ENCODE assay signal across 1 cellular context in the genomic region with DNA sequence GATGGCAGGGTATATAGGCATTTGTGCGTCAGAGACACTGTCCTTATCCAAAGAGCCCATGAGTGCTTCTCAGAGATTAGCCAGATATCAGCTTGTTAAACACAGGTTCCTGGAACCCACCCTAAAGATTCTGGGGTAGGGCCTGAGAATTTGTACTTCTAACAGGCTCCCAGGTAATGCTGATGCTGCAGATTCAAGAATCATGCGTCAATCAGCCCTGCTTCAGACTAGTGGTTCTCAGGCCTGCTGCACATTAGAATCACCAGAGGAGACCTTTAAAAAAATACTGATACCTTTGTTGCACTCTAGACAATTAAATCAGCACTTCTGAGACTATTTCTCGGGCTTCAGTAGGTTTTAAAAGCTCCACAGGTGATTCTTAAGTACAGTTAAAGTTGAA.
TF ChIP-seq lines count a peak whose summit lies in the region.

No MANE protein-coding gene starts in this region.

TF ChIP-seq in HepG2, 621 proteins besides CTCF, POLR2A, EP300 and RAD21 (continued from another document):
- TF ChIP-seq, protein P1, sequence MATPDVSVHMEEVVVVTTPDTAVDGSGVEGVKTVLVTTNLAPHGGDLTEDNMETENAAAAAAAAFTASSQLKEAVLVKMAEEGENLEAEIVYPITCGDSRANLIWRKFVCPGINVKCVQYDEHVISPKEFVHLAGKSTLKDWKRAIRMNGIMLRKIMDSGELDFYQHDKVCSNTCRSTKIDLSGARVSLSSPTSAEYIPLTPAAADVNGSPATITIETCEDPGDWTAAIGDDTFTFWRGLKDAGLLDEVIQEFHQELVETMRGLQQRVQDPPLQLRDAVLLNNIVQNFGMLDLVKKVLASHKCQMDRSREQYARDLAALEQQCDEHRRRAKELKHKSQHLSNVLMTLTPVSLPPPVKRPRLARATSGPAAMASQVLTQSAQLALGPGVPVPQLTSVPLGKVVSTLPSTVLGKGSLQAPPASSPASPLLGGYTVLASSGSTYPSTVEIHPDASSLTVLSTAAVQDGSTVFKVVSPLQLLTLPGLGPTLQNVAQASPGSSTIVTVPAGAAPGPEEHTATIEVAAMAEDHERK (CRISPR knock-in tag; IDR thresholded peaks at IDR 0.05; ENCODE audit: low read depth) = no peak
- TF ChIP-seq TEAD3 (CRISPR knock-in tag; optimal IDR thresholded peaks at IDR 0.05; ENCODE audit: borderline replicate concordance) = no peak
- TF ChIP-seq GPN1 (CRISPR knock-in tag; IDR thresholded peaks at IDR 0.05; ENCODE audit: borderline replicate concordance) = no peak
- TF ChIP-seq ZNF879 (CRISPR knock-in tag; IDR thresholded peaks at IDR 0.05) = no peak
